Comparison of ENCODE assay signal across 2 cellular contexts in genomic region chr14:63483315-63483714, GRCh38.
A peak's percentile ranks its signal among the peaks of the same experiment; 100 is the strongest.
TF ChIP-seq lines count a peak whose summit lies in the region.

No MANE protein-coding gene starts in this region.

TF ChIP-seq in GM23338, 12 proteins besides CTCF, POLR2A, EP300 and RAD21:
- no peak for TF ChIP-seq EZH2 (IDR thresholded peaks at IDR 0.05; ENCODE audit: low read depth, unreplicated experiment)
- no peak for TF ChIP-seq ZNF114 (CRISPR knock-in tag; IDR thresholded peaks at IDR 0.05)
- no peak for TF ChIP-seq CREB1 (CRISPR knock-in tag; IDR thresholded peaks at IDR 0.05; ENCODE audit: low read depth)
- no peak for TF ChIP-seq ZNF331 (CRISPR knock-in tag; IDR thresholded peaks at IDR 0.05; ENCODE audit: low read depth)
- TF ChIP-seq ETS1 (IDR thresholded peaks at IDR 0.05): no peak
- TF ChIP-seq REST (IDR thresholded peaks at IDR 0.05; ENCODE audit: unreplicated experiment): no peak
- no peak for TF ChIP-seq ZNF462 (CRISPR knock-in tag; IDR thresholded peaks at IDR 0.05)
- TF ChIP-seq JUNB (IDR thresholded peaks at IDR 0.05; ENCODE audit: unreplicated experiment): no peak
- TF ChIP-seq POLR2AphosphoS5 (IDR thresholded peaks at IDR 0.05; ENCODE audit: low read depth): no peak
- no peak for TF ChIP-seq STAT1 (IDR thresholded peaks at IDR 0.05; ENCODE audit: unreplicated experiment)
- no peak for TF ChIP-seq EZH2phosphoT487 (IDR thresholded peaks at IDR 0.05; ENCODE audit: unreplicated experiment)
- no peak for TF ChIP-seq NANOG (IDR thresholded peaks at IDR 0.05; ENCODE audit: borderline replicate concordance)

TF ChIP-seq in K562, 482 proteins besides CTCF, POLR2A, EP300 and RAD21:
- peak; percentile 33; the same call in 1 of the 2 replicates for TF ChIP-seq ZBTB33 (CRISPR knock-in tag; IDR thresholded peaks at IDR 0.05)
- no peak for TF ChIP-seq PHF8 (IDR thresholded peaks at IDR 0.05; ENCODE audit: borderline replicate concordance, low read length)
